13 cellular contexts compared by ENCODE assay signal in the genomic region with DNA sequence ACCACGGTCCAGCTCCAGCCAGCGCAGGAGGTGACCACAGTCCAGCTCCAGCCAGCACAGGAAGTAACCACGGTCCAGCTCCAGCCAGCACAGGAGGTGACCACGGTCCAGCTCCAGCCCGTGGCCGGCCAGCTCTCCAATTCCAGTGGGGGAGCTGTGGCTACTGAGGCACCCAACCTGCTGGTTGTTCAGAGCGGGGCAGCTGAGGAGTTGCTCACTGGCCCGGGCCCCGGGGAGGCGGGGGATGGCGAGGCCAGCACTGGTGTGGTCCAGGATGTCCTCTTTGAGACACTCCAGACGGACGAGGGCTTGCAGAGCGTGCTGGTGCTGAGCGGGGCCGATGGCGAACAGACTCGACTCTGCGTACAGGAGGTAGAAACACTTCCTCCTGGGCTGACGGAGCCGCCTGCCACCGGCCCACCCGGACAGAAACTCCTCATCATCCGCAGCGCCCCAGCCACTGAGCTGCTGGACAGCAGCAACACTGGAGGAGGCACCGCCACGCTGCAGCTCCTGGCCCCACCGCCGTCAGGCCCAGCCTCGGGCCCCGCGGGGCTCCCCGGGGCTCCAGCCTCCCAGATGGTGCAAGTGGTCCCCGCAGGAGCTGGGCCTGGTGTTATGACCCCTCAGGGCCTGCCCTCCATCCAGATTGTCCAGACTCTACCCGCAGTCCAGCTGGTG. TPM values are rescaled to one million over a fixed set of nuclear protein-coding genes. Genes with fewer than 3 reads are reported as not detected.
A peak's percentile ranks its signal among the peaks of the same experiment; 100 is the strongest.
DNase-seq lines count a peak whose midpoint lies in the region; ATAC-seq and TF ChIP-seq lines count a peak whose summit lies in the region.
"Had no signal": no experiment of that assay in that cellular context is flagged by ENCODE, and none has a peak within 500 bp of the region (broad histone marks: within the 10 kb centered on the region; RNA-seq: fewer than 3 reads in every experiment).

No MANE protein-coding gene starts in this region.

- POLR2A ChIA-PET in CD4-positive, alpha-beta T cell (lab: Charles Lee) = interaction anchor here (0.9 to 1.6 kb wide), 2 partner anchors 143 to 144 kb away, joined by 4 to 5 read pairs; a partner anchor contains a TSS

- CTCF ChIA-PET in CD4-positive, alpha-beta T cell (lab: Charles Lee) = interaction anchor here (1.8 kb wide), 1 partner anchor 20 kb away, joined by 6 read pairs; no protein-coding TSS in a partner anchor

- no peaks in the 10 kb centered on the region for H3K9me3 Mint-ChIP-seq in activated T-helper 17 cell treated with anti-CD3 and anti-CD28 coated beads, Interleukin-2, amount 50 U/mL, for 72 hours
- H3K9me3 Mint-ChIP-seq in naive B cell = no peaks in the 10 kb centered on the region
- no peaks in the 10 kb centered on the region for H3K9me3 Mint-ChIP-seq in type B pancreatic cell
- H3K9me3 Mint-ChIP-seq in CD4-positive, alpha-beta T cell = no peaks in the 10 kb centered on the region

- H3K27me3 Mint-ChIP-seq in activated T-helper 17 cell treated with anti-CD3 and anti-CD28 coated beads, Interleukin-2, amount 50 U/mL, for 72 hours = no peaks in the 10 kb centered on the region
- H3K27me3 Mint-ChIP-seq in naive B cell (no peaks in the 10 kb centered on the region), type B pancreatic cell (no peaks in the 10 kb centered on the region)
- no peaks in the 10 kb centered on the region for H3K27me3 Mint-ChIP-seq in CD4-positive, alpha-beta T cell

- no peaks in the 10 kb centered on the region for H3K27me3 ChIP-seq in BE2C
- H3K27me3 ChIP-seq in H7 (ENCODE audit: control insufficient read depth, insufficient read depth, low read length) = no peaks in the 10 kb centered on the region
- H3K27me3 ChIP-seq in CD4-positive, alpha-beta T cell (ENCODE audit: control insufficient read depth, insufficient read depth, low read length) = no peaks in the 10 kb centered on the region

- H3K36me3 ChIP-seq in BE2C (peaks cover 6% of the 10 kb centered on the region; the same call in 1 of the 2 replicates), H7 (replicated peaks; ENCODE audit: control insufficient read depth, insufficient read depth, low read length) (no peaks in the 10 kb centered on the region)

- TF ChIP-seq CTCF in BE2C (IDR thresholded peaks at IDR 0.05; ENCODE audit: low read depth, low read length) (no peak), type B pancreatic cell (conservative IDR thresholded peaks at IDR 0.05) (no peak)
- TF ChIP-seq CTCF in CD4-positive, alpha-beta T cell (IDR thresholded peaks at IDR 0.05) = no peak

- peaks cover 13% of the 10 kb centered on the region for H3K36me3 Mint-ChIP-seq in activated T-helper 17 cell treated with anti-CD3 and anti-CD28 coated beads, Interleukin-2, amount 50 U/mL, for 72 hours (ENCODE audit: low read depth)
- H3K36me3 Mint-ChIP-seq in naive B cell = no peaks in the 10 kb centered on the region
- H3K36me3 Mint-ChIP-seq in type B pancreatic cell = no peaks in the 10 kb centered on the region
- H3K36me3 Mint-ChIP-seq in CD4-positive, alpha-beta T cell (ENCODE audit: low read depth) = peaks cover 6% of the 10 kb centered on the region

- peak overlapping the region; percentile 70 for H3K4me3 Mint-ChIP-seq in activated T-helper 17 cell treated with anti-CD3 and anti-CD28 coated beads, Interleukin-2, amount 50 U/mL, for 72 hours
- H3K4me3 Mint-ChIP-seq in naive B cell (peak overlapping the region in 4 of 8 donors; percentile 6 to 75 (median 66)), type B pancreatic cell (no peak overlapping the region)
- H3K4me3 Mint-ChIP-seq in CD4-positive, alpha-beta T cell = no peak overlapping the region

- H3K4me3 ChIP-seq in BE2C (ENCODE audit: low read depth, low read length) (no peak overlapping the region), H7 (ENCODE audit: insufficient read depth, low read depth, low read length) (peak overlapping the region; percentile 80; the same call in 1 of the 2 replicates)

- H3K9me3 ChIP-seq in BE2C = no peaks in the 10 kb centered on the region
- H3K9me3 ChIP-seq in CD4-positive, alpha-beta T cell (ENCODE audit: control insufficient read depth, low read length) = no peaks in the 10 kb centered on the region

- H3K4me1 Mint-ChIP-seq in activated T-helper 17 cell treated with anti-CD3 and anti-CD28 coated beads, Interleukin-2, amount 50 U/mL, for 72 hours = peaks cover 18% of the 10 kb centered on the region
- H3K4me1 Mint-ChIP-seq in naive B cell = peaks cover 24 to 31% (median 26%) of the 10 kb centered on the region in 3 donors
- H3K4me1 Mint-ChIP-seq in type B pancreatic cell (ENCODE audit: unreplicated experiment) = peaks cover 25% of the 10 kb centered on the region
- peaks cover 21% of the 10 kb centered on the region for H3K4me1 Mint-ChIP-seq in CD4-positive, alpha-beta T cell (ENCODE audit: low read depth)

- peaks cover 20% of the 10 kb centered on the region for H3K4me1 ChIP-seq in BE2C

- H3K27ac Mint-ChIP-seq in activated T-helper 17 cell treated with anti-CD3 and anti-CD28 coated beads, Interleukin-2, amount 50 U/mL, for 72 hours = no peak overlapping the region
- H3K27ac Mint-ChIP-seq in naive B cell (peak overlapping the region in 4 of 6 donors; percentile 88 to 94 (median 89)), type B pancreatic cell (no peak overlapping the region)
- no peak overlapping the region for H3K27ac Mint-ChIP-seq in CD4-positive, alpha-beta T cell

- intact Hi-C loops in CD4-positive, alpha-beta T cell (cut with DNase I, micrococcal nuclease) = no loop called here

- no peak overlapping the region for H3K27ac ChIP-seq in CD4-positive, alpha-beta T cell (ENCODE audit: low read depth, low read length)

- ATAC-seq in activated T-helper 17 cell treated with anti-CD3 and anti-CD28 coated beads, Interleukin-2, amount 50 U/mL, for 72 hours (replicated peaks) = no peak
- ATAC-seq in naive B cell (ENCODE audit: low read depth in 2 of 2) (no peak), HG03520 (IDR thresholded peaks at IDR 0.05; ENCODE audit: unreplicated experiment) (no peak)
- ATAC-seq in CD4-positive, alpha-beta T cell (ENCODE audit: poor library complexity) = no peak

- peak; percentile 20 for DNase-seq in BE2C
- DNase-seq in H7 = peak; percentile 79
- no peak for DNase-seq in naive B cell
- no peak for DNase-seq in C1 segment of cervical spinal cord (lab: John Stamatoyannopoulos, UW)
- DNase-seq in type B pancreatic cell (ENCODE audit: extremely low spot score, unreplicated experiment) = no peak
- DNase-seq in CD4-positive, alpha-beta T cell = no peak
- DNase-seq: activated CD8-positive, alpha-beta memory T cell treated with anti-CD3 and anti-CD28 coated beads, Interleukin-2, amount 50 U/mL, for 48 hours; NCI-H82; stimulated activated CD4-positive, alpha-beta T cell treated with anti-CD3 and anti-CD28 coated beads, Interleukin-2, amount 100 ng/mL, for 24 hours had no signal

RNA-seq across cellular contexts. Expression of a gene that starts 1.2 kb away (rescaled TPM):
- 169 TPM for polyA plus RNA-seq in BE2C (2012; ENCODE audit: insufficient read depth, insufficient read length, low read depth)
- total RNA-seq in H7 (2014; rRNA removed; shearing (Covaris generic)) = 56.0 and 71.2 TPM in 2 replicates
- total RNA-seq in activated T-helper 17 cell treated with anti-CD3 and anti-CD28 coated beads, Interleukin-2, amount 50 U/mL, for 72 hours = 10 to 100 TPM in 1 of 2 donors, 1 to 10 TPM in 1; 7.1 to 12.3 TPM
- polyA plus RNA-seq in naive B cell (ENCODE audit: low read depth in 6 of 6) = 1 to 10 TPM; 3.4 to 7.5 (median 4.8) TPM
- total RNA-seq in type B pancreatic cell (ENCODE audit: low replicate concordance) = 46.5 and 64.3 TPM in 2 replicates
- total RNA-seq in CD4-positive, alpha-beta T cell = 10 to 100 TPM; 10.5 to 14.7 TPM

RNA-seq across cellular contexts. Expression of a gene that starts 4.4 kb away (rescaled TPM):
- 0.37 TPM for polyA plus RNA-seq in BE2C (2012; ENCODE audit: insufficient read depth, insufficient read length, low read depth)
- 0.48 and 0.87 TPM in 2 replicates for total RNA-seq in H7 (2014; rRNA removed; shearing (Covaris generic))
- total RNA-seq in activated T-helper 17 cell treated with anti-CD3 and anti-CD28 coated beads, Interleukin-2, amount 50 U/mL, for 72 hours = under 1 TPM; 0.41 to 0.69 TPM
- polyA plus RNA-seq in naive B cell (ENCODE audit: low read depth in 6 of 6) = under 1 TPM in 4 of 6 donors, not detected in 2; 0.05 to 0.11 (median 0.09) TPM
- total RNA-seq in type B pancreatic cell (ENCODE audit: low replicate concordance) = 0.83 and 1.5 TPM in 2 replicates
- total RNA-seq in CD4-positive, alpha-beta T cell = 1 to 10 TPM in 1 of 2 experiments, under 1 TPM in 1; 0.42 to 1.3 TPM

RNA-seq across cellular contexts. Expression of a gene that starts 7.4 kb away (rescaled TPM):
- 18.3 TPM for polyA plus RNA-seq in BE2C (2012; ENCODE audit: insufficient read depth, insufficient read length, low read depth)
- 5.8 and 8.1 TPM in 2 replicates for total RNA-seq in H7 (2014; rRNA removed; shearing (Covaris generic))
- 10 to 100 TPM; 11.1 to 11.3 TPM for total RNA-seq in activated T-helper 17 cell treated with anti-CD3 and anti-CD28 coated beads, Interleukin-2, amount 50 U/mL, for 72 hours
- polyA plus RNA-seq in naive B cell (ENCODE audit: low read depth in 6 of 6) = 1 to 10 TPM in 2 of 6 donors, under 1 TPM in 3, not detected in 1; 0.16 to 2.2 (median 0.94) TPM
- 10.3 and 13.2 TPM in 2 replicates for total RNA-seq in type B pancreatic cell (ENCODE audit: low replicate concordance)
- 10 to 100 TPM; 26.6 to 27.2 TPM for total RNA-seq in CD4-positive, alpha-beta T cell

RNA-seq across cellular contexts. Expression of a gene that starts 19.3 kb away (rescaled TPM):
- polyA plus RNA-seq in BE2C (2012; ENCODE audit: insufficient read depth, insufficient read length, low read depth) = not detected
- 1.6 and 3.7 TPM in 2 replicates for total RNA-seq in H7 (2014; rRNA removed; shearing (Covaris generic))
- total RNA-seq in activated T-helper 17 cell treated with anti-CD3 and anti-CD28 coated beads, Interleukin-2, amount 50 U/mL, for 72 hours = not detected
- polyA plus RNA-seq in naive B cell (ENCODE audit: low read depth in 6 of 6) = not detected
- total RNA-seq in type B pancreatic cell (ENCODE audit: low replicate concordance) = not detected in 2 replicates
- total RNA-seq in CD4-positive, alpha-beta T cell = not detected
- total RNA-seq: aorta; T-helper 2 cell treated with Interferon-gamma antibody and Interleukin-4, amounts not matched to agents 100 ng/mL and 5 ng/mL, for 36 hours had no signal
- polyA plus RNA-seq: aorta had no signal

RNA-seq across cellular contexts. Expression of a gene that starts 22.4 kb away (rescaled TPM):
- 60.2 TPM for polyA plus RNA-seq in BE2C (2012; ENCODE audit: insufficient read depth, insufficient read length, low read depth)
- 178 and 185 TPM in 2 replicates for total RNA-seq in H7 (2014; rRNA removed; shearing (Covaris generic))
- total RNA-seq in activated T-helper 17 cell treated with anti-CD3 and anti-CD28 coated beads, Interleukin-2, amount 50 U/mL, for 72 hours = 10 to 100 TPM; 21.2 to 39.5 TPM
- polyA plus RNA-seq in naive B cell (ENCODE audit: low read depth in 6 of 6) = 10 to 100 TPM; 21.8 to 57.9 (median 28.0) TPM
- total RNA-seq in type B pancreatic cell (ENCODE audit: low replicate concordance) = 44.2 and 47.5 TPM in 2 replicates
- total RNA-seq in CD4-positive, alpha-beta T cell = 1 to 10 TPM; 1.5 to 2.2 TPM

Comparison
In these comparisons a context has a peak if more than half of its experiments do, and no peak if none do; other contexts are left out.
1. DNase-seq: peak in BE2C (single experiment) and H7 (single experiment); none in naive B cell (single experiment), C1 segment of cervical spinal cord (0 of 14), type B pancreatic cell (single experiment) and CD4-positive, alpha-beta T cell (0 of 10).
2. H3K27ac Mint-ChIP-seq: peak in naive B cell (4 of 6); none in activated T-helper 17 cell treated with anti-CD3 and anti-CD28 coated beads, Interleukin-2, amount 50 U/mL, for 72 hours (single experiment), type B pancreatic cell (single experiment) and CD4-positive, alpha-beta T cell (single experiment).